ENCODE assay signal across 18 cellular contexts in genomic region chr17:28272166-28272565, GRCh38.
"Had no signal": no experiment of that assay in that cellular context is flagged by ENCODE, and none has a peak within 500 bp of the region (broad histone marks: within the 10 kb centered on the region; RNA-seq: fewer than 3 reads in every experiment).

No MANE protein-coding gene starts in this region.

- H3K27ac ChIP-seq: pancreas, sigmoid colon, stomach, thoracic aorta had no signal

- H3K9me3 ChIP-seq: pancreas, sigmoid colon, stomach, thoracic aorta had no signal

- H3K4me1 Mint-ChIP-seq: activated B cell treated with CpG ODN at 0.5 μM for 24 hours had no signal

- H3K4me3 Mint-ChIP-seq: activated B cell treated with CpG ODN at 0.5 μM for 24 hours; activated CD8-positive, alpha-beta T cell treated with anti-CD3 and anti-CD28 coated beads, Interleukin-2, amount 10 ng/mL, durations not matched to agents 7 days and 5 days; activated naive CD8-positive, alpha-beta T cell treated with anti-CD3 and anti-CD28 coated beads, Interleukin-2, amount 10 ng/mL, durations not matched to agents 7 days and 5 days; neural crest cell; T-helper 17 cell had no signal

- ATAC-seq: activated CD8-positive, alpha-beta T cell treated with anti-CD3 and anti-CD28 coated beads, Interleukin-2, amount 10 ng/mL, durations not matched to agents 7 days and 5 days; left colon; pancreas; T-helper 17 cell had no signal

- DNase-seq: activated B cell treated with CpG ODN at 0.5 μM for 24 hours; activated CD4-positive, alpha-beta T cell treated with anti-CD3 and anti-CD28 coated beads for 48 hours; activated CD8-positive, alpha-beta memory T cell treated with anti-CD3 and anti-CD28 coated beads, Interleukin-2, amount 50 U/mL, for 48 hours; activated CD8-positive, alpha-beta T cell treated with anti-CD3 and anti-CD28 coated beads, Interleukin-2, amount 10 ng/mL, durations not matched to agents 7 days and 5 days; activated naive CD4-positive, alpha-beta T cell; activated naive CD8-positive, alpha-beta T cell treated with anti-CD3 and anti-CD28 coated beads, Interleukin-2, amount 10 ng/mL, durations not matched to agents 7 days and 5 days; aorta; cortex of kidney; effector CD8-positive, alpha-beta T cell; left colon; pancreas; sigmoid colon; stimulated activated CD4-positive, alpha-beta T cell treated with anti-CD3 and anti-CD28 coated beads, Interleukin-12 subunit alpha, Interleukin-12 subunit beta, amount 100 ng/mL, for 4 hours; stimulated activated CD4-positive, alpha-beta T cell treated with anti-CD3 and anti-CD28 coated beads, Interleukin-2, amount 100 ng/mL, for 24 hours; stomach; T-helper 17 cell had no signal

- H3K27ac Mint-ChIP-seq: activated B cell treated with CpG ODN at 0.5 μM for 24 hours; activated CD8-positive, alpha-beta T cell treated with anti-CD3 and anti-CD28 coated beads, Interleukin-2, amount 10 ng/mL, durations not matched to agents 7 days and 5 days; activated naive CD8-positive, alpha-beta T cell treated with anti-CD3 and anti-CD28 coated beads, Interleukin-2, amount 10 ng/mL, durations not matched to agents 7 days and 5 days; T-helper 17 cell had no signal

- H3K36me3 ChIP-seq: pancreas, sigmoid colon, stomach, thoracic aorta had no signal

- H3K27me3 ChIP-seq: pancreas, sigmoid colon had no signal

- H3K4me1 ChIP-seq: pancreas, sigmoid colon, stomach had no signal

- H3K4me3 ChIP-seq: pancreas, sigmoid colon, stomach, thoracic aorta had no signal
